1 cellular context compared by ENCODE assay signal in the genomic region with DNA sequence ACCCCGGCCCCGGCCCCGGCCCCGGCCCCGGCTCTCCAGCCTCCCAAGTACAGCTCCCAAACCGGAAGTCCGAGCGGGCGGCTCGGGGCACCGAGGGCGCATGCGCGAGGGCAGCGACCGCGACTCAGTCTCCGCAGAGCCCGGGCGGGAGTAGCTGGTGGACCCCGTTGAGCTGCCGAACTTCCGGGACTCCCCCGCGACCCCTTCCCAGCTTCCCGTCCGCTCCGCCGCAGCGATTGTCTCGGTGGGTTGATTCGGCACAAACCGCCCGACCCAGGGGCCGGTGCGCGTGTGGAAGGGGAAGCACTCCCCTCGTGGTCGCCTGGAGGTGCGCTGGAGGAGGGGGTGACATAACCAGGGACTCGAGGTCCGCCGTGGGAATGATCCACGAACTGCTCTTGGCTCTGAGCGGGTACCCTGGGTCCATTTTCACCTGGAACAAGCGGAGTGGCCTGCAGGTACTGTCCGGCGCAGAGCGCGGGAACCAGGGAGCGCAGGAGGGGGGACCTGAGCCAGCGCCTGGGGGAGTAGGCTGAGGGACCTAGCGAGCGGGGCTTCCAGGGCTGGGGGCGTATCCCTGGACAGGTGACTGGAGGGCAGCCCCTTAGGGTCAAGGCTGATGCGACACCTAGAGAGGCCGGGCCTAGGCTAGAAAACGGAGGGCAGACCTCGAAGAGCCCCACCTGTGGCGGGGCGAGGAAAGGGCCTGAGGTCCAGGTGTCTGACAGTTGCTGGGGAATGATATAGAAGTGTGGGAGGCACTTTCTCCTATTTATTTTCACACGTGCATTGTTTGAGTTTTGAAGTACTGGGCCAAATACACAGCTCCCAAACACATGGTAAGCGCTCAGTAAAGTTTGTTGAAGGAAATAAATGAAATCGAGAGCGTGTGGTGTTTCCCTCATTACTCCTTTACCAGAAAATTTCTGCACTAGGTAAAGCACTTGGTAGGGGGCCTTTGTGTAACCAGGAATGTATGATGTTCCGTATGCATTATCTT.
TF ChIP-seq lines count a peak whose summit lies in the region.

A gene with protein sequence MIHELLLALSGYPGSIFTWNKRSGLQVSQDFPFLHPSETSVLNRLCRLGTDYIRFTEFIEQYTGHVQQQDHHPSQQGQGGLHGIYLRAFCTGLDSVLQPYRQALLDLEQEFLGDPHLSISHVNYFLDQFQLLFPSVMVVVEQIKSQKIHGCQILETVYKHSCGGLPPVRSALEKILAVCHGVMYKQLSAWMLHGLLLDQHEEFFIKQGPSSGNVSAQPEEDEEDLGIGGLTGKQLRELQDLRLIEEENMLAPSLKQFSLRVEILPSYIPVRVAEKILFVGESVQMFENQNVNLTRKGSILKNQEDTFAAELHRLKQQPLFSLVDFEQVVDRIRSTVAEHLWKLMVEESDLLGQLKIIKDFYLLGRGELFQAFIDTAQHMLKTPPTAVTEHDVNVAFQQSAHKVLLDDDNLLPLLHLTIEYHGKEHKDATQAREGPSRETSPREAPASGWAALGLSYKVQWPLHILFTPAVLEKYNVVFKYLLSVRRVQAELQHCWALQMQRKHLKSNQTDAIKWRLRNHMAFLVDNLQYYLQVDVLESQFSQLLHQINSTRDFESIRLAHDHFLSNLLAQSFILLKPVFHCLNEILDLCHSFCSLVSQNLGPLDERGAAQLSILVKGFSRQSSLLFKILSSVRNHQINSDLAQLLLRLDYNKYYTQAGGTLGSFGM (plus strand): TSS at position 127 of the 1,000 bp plus-strand sequence. CDS start 254 bp downstream, at position 381.
A gene (minus strand): TSS at position 69 of the 1,000 bp plus-strand sequence. CDS start 1,130 bp downstream, outside the sequence.

TF ChIP-seq in HepG2, 621 proteins besides CTCF, POLR2A, EP300 and RAD21 (continued from another document and continues in another):
- TF ChIP-seq, protein P1, sequence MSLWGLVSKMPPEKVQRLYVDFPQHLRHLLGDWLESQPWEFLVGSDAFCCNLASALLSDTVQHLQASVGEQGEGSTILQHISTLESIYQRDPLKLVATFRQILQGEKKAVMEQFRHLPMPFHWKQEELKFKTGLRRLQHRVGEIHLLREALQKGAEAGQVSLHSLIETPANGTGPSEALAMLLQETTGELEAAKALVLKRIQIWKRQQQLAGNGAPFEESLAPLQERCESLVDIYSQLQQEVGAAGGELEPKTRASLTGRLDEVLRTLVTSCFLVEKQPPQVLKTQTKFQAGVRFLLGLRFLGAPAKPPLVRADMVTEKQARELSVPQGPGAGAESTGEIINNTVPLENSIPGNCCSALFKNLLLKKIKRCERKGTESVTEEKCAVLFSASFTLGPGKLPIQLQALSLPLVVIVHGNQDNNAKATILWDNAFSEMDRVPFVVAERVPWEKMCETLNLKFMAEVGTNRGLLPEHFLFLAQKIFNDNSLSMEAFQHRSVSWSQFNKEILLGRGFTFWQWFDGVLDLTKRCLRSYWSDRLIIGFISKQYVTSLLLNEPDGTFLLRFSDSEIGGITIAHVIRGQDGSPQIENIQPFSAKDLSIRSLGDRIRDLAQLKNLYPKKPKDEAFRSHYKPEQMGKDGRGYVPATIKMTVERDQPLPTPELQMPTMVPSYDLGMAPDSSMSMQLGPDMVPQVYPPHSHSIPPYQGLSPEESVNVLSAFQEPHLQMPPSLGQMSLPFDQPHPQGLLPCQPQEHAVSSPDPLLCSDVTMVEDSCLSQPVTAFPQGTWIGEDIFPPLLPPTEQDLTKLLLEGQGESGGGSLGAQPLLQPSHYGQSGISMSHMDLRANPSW (CRISPR knock-in tag; IDR thresholded peaks at IDR 0.05; ENCODE audit: borderline replicate concordance), result no peak
- TF ChIP-seq MTF1 (CRISPR knock-in tag; IDR thresholded peaks at IDR 0.05), result no peak
- peak; percentile 50; the same call in 1 of the 2 replicates for TF ChIP-seq ZNF775 (CRISPR knock-in tag; IDR thresholded peaks at IDR 0.05; ENCODE audit: borderline replicate concordance)
- no peak; the same call in 1 of the 2 replicates for TF ChIP-seq EEA1 (CRISPR knock-in tag; IDR thresholded peaks at IDR 0.05; ENCODE audit: borderline replicate concordance)
- TF ChIP-seq POLR2AphosphoS5 (IDR thresholded peaks at IDR 0.05; ENCODE audit: low read depth, low read length), result peak; percentile 84
- TF ChIP-seq ZNF430 (CRISPR knock-in tag; IDR thresholded peaks at IDR 0.05), result no peak
- TF ChIP-seq GZF1 (CRISPR knock-in tag; IDR thresholded peaks at IDR 0.05), result peak; percentile 45; the same call in 1 of the 2 replicates
- TF ChIP-seq NFE2L2 (IDR thresholded peaks at IDR 0.05; ENCODE audit: low read length), result no peak
- no peak for TF ChIP-seq NR1H2 (CRISPR knock-in tag; IDR thresholded peaks at IDR 0.05; ENCODE audit: borderline replicate concordance, low read depth)
- no peak for TF ChIP-seq ZFP37 (CRISPR knock-in tag; IDR thresholded peaks at IDR 0.05; ENCODE audit: borderline replicate concordance)
- peak; percentile 97; the same call in 1 of the 2 replicates for TF ChIP-seq ZNF138 (CRISPR knock-in tag; IDR thresholded peaks at IDR 0.05; ENCODE audit: low read depth)
- no peak for TF ChIP-seq ZNF652 (CRISPR knock-in tag; IDR thresholded peaks at IDR 0.05; ENCODE audit: borderline replicate concordance, low read depth)
- TF ChIP-seq RARA (CRISPR knock-in tag; IDR thresholded peaks at IDR 0.05), result peak; percentile 37
- TF ChIP-seq PHF20 (CRISPR knock-in tag; IDR thresholded peaks at IDR 0.05), result peak; percentile 81
- peak; percentile 92 for TF ChIP-seq ZNF501 (CRISPR knock-in tag; IDR thresholded peaks at IDR 0.05)
- peak; percentile 79 for TF ChIP-seq KDM5B (CRISPR knock-in tag; IDR thresholded peaks at IDR 0.05; ENCODE audit: borderline replicate concordance)
- TF ChIP-seq, protein P2, sequence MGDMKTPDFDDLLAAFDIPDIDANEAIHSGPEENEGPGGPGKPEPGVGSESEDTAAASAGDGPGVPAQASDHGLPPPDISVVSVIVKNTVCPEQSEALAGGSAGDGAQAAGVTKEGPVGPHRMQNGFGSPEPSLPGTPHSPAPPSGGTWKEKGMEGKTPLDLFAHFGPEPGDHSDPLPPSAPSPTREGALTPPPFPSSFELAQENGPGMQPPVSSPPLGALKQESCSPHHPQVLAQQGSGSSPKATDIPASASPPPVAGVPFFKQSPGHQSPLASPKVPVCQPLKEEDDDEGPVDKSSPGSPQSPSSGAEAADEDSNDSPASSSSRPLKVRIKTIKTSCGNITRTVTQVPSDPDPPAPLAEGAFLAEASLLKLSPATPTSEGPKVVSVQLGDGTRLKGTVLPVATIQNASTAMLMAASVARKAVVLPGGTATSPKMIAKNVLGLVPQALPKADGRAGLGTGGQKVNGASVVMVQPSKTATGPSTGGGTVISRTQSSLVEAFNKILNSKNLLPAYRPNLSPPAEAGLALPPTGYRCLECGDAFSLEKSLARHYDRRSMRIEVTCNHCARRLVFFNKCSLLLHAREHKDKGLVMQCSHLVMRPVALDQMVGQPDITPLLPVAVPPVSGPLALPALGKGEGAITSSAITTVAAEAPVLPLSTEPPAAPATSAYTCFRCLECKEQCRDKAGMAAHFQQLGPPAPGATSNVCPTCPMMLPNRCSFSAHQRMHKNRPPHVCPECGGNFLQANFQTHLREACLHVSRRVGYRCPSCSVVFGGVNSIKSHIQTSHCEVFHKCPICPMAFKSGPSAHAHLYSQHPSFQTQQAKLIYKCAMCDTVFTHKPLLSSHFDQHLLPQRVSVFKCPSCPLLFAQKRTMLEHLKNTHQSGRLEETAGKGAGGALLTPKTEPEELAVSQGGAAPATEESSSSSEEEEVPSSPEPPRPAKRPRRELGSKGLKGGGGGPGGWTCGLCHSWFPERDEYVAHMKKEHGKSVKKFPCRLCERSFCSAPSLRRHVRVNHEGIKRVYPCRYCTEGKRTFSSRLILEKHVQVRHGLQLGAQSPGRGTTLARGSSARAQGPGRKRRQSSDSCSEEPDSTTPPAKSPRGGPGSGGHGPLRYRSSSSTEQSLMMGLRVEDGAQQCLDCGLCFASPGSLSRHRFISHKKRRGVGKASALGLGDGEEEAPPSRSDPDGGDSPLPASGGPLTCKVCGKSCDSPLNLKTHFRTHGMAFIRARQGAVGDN (CRISPR knock-in tag; IDR thresholded peaks at IDR 0.05), result peak; percentile 92
- peak; percentile 49 for TF ChIP-seq GATAD2A (CRISPR knock-in tag; IDR thresholded peaks at IDR 0.05)
- TF ChIP-seq, protein P3, sequence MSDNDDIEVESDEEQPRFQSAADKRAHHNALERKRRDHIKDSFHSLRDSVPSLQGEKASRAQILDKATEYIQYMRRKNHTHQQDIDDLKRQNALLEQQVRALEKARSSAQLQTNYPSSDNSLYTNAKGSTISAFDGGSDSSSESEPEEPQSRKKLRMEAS (IDR thresholded peaks at IDR 0.05), result peak; percentile 63; the same call in 1 of the 2 replicates
- TF ChIP-seq SP2 (CRISPR knock-in tag; IDR thresholded peaks at IDR 0.05), result no peak
- no peak for TF ChIP-seq ZNF17 (CRISPR knock-in tag; IDR thresholded peaks at IDR 0.05)
- peak; percentile 82 for TF ChIP-seq NR2F6 (IDR thresholded peaks at IDR 0.05)
- peak; percentile 84 for TF ChIP-seq NR2F6 (CRISPR knock-in tag; IDR thresholded peaks at IDR 0.05)
- TF ChIP-seq ZNF274 (CRISPR knock-in tag; IDR thresholded peaks at IDR 0.05), result peak; percentile 85
- TF ChIP-seq, protein P4, sequence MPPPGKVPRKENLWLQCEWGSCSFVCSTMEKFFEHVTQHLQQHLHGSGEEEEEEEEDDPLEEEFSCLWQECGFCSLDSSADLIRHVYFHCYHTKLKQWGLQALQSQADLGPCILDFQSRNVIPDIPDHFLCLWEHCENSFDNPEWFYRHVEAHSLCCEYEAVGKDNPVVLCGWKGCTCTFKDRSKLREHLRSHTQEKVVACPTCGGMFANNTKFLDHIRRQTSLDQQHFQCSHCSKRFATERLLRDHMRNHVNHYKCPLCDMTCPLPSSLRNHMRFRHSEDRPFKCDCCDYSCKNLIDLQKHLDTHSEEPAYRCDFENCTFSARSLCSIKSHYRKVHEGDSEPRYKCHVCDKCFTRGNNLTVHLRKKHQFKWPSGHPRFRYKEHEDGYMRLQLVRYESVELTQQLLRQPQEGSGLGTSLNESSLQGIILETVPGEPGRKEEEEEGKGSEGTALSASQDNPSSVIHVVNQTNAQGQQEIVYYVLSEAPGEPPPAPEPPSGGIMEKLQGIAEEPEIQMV (CRISPR knock-in tag; IDR thresholded peaks at IDR 0.05; ENCODE audit: low read depth), result peak; percentile 71; the same call in 1 of the 2 replicates
- no peak for TF ChIP-seq MAFG (CRISPR knock-in tag; IDR thresholded peaks at IDR 0.05)
- no peak for TF ChIP-seq IKZF4 (CRISPR knock-in tag; IDR thresholded peaks at IDR 0.05; ENCODE audit: borderline replicate concordance, low read depth, not compliant biosample characterization)
- peak; percentile 83 for TF ChIP-seq ZFY (CRISPR knock-in tag; IDR thresholded peaks at IDR 0.05)
- TF ChIP-seq, protein P5, sequence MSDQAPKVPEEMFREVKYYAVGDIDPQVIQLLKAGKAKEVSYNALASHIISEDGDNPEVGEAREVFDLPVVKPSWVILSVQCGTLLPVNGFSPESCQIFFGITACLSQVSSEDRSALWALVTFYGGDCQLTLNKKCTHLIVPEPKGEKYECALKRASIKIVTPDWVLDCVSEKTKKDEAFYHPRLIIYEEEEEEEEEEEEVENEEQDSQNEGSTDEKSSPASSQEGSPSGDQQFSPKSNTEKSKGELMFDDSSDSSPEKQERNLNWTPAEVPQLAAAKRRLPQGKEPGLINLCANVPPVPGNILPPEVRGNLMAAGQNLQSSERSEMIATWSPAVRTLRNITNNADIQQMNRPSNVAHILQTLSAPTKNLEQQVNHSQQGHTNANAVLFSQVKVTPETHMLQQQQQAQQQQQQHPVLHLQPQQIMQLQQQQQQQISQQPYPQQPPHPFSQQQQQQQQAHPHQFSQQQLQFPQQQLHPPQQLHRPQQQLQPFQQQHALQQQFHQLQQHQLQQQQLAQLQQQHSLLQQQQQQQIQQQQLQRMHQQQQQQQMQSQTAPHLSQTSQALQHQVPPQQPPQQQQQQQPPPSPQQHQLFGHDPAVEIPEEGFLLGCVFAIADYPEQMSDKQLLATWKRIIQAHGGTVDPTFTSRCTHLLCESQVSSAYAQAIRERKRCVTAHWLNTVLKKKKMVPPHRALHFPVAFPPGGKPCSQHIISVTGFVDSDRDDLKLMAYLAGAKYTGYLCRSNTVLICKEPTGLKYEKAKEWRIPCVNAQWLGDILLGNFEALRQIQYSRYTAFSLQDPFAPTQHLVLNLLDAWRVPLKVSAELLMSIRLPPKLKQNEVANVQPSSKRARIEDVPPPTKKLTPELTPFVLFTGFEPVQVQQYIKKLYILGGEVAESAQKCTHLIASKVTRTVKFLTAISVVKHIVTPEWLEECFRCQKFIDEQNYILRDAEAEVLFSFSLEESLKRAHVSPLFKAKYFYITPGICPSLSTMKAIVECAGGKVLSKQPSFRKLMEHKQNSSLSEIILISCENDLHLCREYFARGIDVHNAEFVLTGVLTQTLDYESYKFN (CRISPR knock-in tag; conservative IDR thresholded peaks at IDR 0.05), result peak; percentile 53
- TF ChIP-seq ZIK1 (CRISPR knock-in tag; IDR thresholded peaks at IDR 0.05; ENCODE audit: borderline replicate concordance, low read depth), result no peak; the same call in 1 of the 2 replicates
- peak; percentile 91; the same call in 1 of the 2 replicates for TF ChIP-seq ZNF619 (CRISPR knock-in tag; IDR thresholded peaks at IDR 0.05)
- TF ChIP-seq GLI4 (CRISPR knock-in tag; IDR thresholded peaks at IDR 0.05; ENCODE audit: borderline replicate concordance), result peak; percentile 52; the same call in 1 of the 2 replicates
- TF ChIP-seq, protein P6, sequence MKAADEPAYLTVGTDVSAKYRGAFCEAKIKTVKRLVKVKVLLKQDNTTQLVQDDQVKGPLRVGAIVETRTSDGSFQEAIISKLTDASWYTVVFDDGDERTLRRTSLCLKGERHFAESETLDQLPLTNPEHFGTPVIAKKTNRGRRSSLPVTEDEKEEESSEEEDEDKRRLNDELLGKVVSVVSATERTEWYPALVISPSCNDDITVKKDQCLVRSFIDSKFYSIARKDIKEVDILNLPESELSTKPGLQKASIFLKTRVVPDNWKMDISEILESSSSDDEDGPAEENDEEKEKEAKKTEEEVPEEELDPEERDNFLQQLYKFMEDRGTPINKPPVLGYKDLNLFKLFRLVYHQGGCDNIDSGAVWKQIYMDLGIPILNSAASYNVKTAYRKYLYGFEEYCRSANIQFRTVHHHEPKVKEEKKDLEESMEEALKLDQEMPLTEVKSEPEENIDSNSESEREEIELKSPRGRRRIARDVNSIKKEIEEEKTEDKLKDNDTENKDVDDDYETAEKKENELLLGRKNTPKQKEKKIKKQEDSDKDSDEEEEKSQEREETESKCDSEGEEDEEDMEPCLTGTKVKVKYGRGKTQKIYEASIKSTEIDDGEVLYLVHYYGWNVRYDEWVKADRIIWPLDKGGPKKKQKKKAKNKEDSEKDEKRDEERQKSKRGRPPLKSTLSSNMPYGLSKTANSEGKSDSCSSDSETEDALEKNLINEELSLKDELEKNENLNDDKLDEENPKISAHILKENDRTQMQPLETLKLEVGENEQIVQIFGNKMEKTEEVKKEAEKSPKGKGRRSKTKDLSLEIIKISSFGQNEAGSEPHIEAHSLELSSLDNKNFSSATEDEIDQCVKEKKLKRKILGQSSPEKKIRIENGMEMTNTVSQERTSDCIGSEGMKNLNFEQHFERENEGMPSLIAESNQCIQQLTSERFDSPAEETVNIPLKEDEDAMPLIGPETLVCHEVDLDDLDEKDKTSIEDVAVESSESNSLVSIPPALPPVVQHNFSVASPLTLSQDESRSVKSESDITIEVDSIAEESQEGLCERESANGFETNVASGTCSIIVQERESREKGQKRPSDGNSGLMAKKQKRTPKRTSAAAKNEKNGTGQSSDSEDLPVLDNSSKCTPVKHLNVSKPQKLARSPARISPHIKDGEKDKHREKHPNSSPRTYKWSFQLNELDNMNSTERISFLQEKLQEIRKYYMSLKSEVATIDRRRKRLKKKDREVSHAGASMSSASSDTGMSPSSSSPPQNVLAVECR (CRISPR knock-in tag; IDR thresholded peaks at IDR 0.05; ENCODE audit: borderline replicate concordance), result peak; percentile 91
- TF ChIP-seq U2AF2 (IDR thresholded peaks at IDR 0.05; ENCODE audit: low read depth, low read length), result 0 out of 2 replicates have a peak, but pooled peaks have one; percentile 48
- no peak; the same call in 1 of the 2 replicates for TF ChIP-seq CAMTA2 (CRISPR knock-in tag; IDR thresholded peaks at IDR 0.05; ENCODE audit: borderline replicate concordance)
- TF ChIP-seq ZNF225 (CRISPR knock-in tag; IDR thresholded peaks at IDR 0.05), result no peak; the same call in none of the 2 replicates
